In genomic region chr1:41417746-41418145, GRCh38 we compare ENCODE assay signal across 1 cellular context.
TF ChIP-seq lines count a peak whose summit lies in the region.

No MANE protein-coding gene starts in this region.

TF ChIP-seq in HEK293T, 16 proteins besides CTCF, POLR2A, EP300 and RAD21 (continued from another document):
- TF ChIP-seq SUZ12 (IDR thresholded peaks at IDR 0.05) (no peak), PKNOX1 (IDR thresholded peaks at IDR 0.05) (no peak), TARDBP (IDR thresholded peaks at IDR 0.05) (no peak), FOXM1 (IDR thresholded peaks at IDR 0.05; ENCODE audit: borderline replicate concordance) (no peak), ARNT (IDR thresholded peaks at IDR 0.05) (no peak), FOXK2 (IDR thresholded peaks at IDR 0.05) (no peak), NFRKB (IDR thresholded peaks at IDR 0.05) (no peak)
